Comparison of ENCODE assay signal across 17 cellular contexts in the genomic region with DNA sequence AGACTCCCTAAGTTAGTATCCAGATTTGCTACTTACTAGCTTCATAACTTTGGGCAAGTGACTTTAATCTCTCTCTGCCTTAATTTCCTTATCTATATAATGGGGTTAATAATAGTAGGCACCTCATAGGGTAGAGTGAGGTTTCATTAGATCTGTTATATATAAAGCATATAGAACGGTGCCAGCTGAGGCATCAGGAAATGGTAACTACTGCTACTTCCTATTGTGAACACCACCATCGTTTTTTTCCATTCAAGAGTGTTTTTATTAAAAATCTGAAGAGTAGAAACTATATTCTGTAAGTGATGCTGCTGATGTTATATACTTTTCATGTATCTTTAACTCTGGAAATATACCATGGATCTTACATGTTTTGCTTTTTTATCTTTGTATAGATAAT. TPM values are rescaled to one million over a fixed set of nuclear protein-coding genes. Genes with fewer than 3 reads are reported as not detected.
DNase-seq lines count a peak whose midpoint lies in the region; ATAC-seq and TF ChIP-seq lines count a peak whose summit lies in the region.
"Had no signal": no experiment of that assay in that cellular context is flagged by ENCODE, and none has a peak within 500 bp of the region (broad histone marks: within the 10 kb centered on the region; RNA-seq: fewer than 3 reads in every experiment).

No MANE protein-coding gene starts in this region.

- WGBS in right cardiac atrium: 68% methylated on average over 2 of the region's 2 CpGs

- CTCF ChIA-PET in OCI-LY7 (lab: Charles Lee; ENCODE audit: unreplicated experiment): no interaction called here

- H3K79me2 ChIP-seq in OCI-LY7 (ENCODE audit: insufficient read depth, low read depth, low read length): no peaks in the 10 kb centered on the region

- no peak for DNase-seq in cardiac muscle cell (ENCODE audit: low read depth in 1 of 2, low spot score in 1 of 2)
- DNase-seq in right cardiac atrium: no peak
- DNase-seq in OCI-LY7 (ENCODE audit: low spot score): peak; percentile 3
- DNase-seq in chondrocyte (ENCODE audit: low spot score): no peak
- DNase-seq in kidney glomerular epithelial cell (lab: John Stamatoyannopoulos, UW): no peak
- DNase-seq in C1 segment of cervical spinal cord (lab: John Stamatoyannopoulos, UW): no peak
- DNase-seq: Calu3, left lung, NCI-H1105 treated with DMSO at 0.1 percent for 48 hours, NCI-H510A, occipital lobe, retina, SHP77, tibial artery had no signal

- H4K20me1 ChIP-seq in OCI-LY7 (ENCODE audit: insufficient read depth, low read length): no peaks in the 10 kb centered on the region

- no peak overlapping the region for H2AFZ ChIP-seq in OCI-LY7 (ENCODE audit: low read length)
- H2AFZ ChIP-seq: GM23338 had no signal

- TF ChIP-seq CTCF in cardiac muscle cell (IDR thresholded peaks at IDR 0.05; ENCODE audit: low read depth, low read length): no peak
- no peak for TF ChIP-seq CTCF in OCI-LY7 (conservative IDR thresholded peaks at IDR 0.05; ENCODE audit: low read length)
- TF ChIP-seq CTCF in chondrocyte (IDR thresholded peaks at IDR 0.05): no peak

- no peaks in the 10 kb centered on the region for H3K9me3 Mint-ChIP-seq in chondrocyte (ENCODE audit: low read depth)
- H3K9me3 Mint-ChIP-seq: GM23338 had no signal

- no peaks in the 10 kb centered on the region for H3K9me3 ChIP-seq in cardiac muscle cell (ENCODE audit: low read depth)
- H3K9me3 ChIP-seq in right cardiac atrium (ENCODE audit: control insufficient read depth, low read length): no peaks in the 10 kb centered on the region
- H3K9me3 ChIP-seq in OCI-LY7 (ENCODE audit: low read length): no peaks in the 10 kb centered on the region
- H3K9me3 ChIP-seq: left lung, tibial artery had no signal

- H3K36me3 ChIP-seq in cardiac muscle cell: peaks cover 19% of the 10 kb centered on the region
- H3K36me3 ChIP-seq in OCI-LY7 (ENCODE audit: insufficient read depth, low read length): peaks cover 4% of the 10 kb centered on the region; the same call in 1 of the 2 replicates

- H3K27ac ChIP-seq in cardiac muscle cell (peak overlapping the region; percentile 35), right cardiac atrium (ENCODE audit: low read length) (no peak overlapping the region), OCI-LY7 (ENCODE audit: low read depth, low read length, poor library complexity, severe bottlenecking) (peak overlapping the region; percentile 28)
- H3K27ac ChIP-seq: left lung, tibial artery, VCaP had no signal

- ATAC-seq in right cardiac atrium (no peak), GM18520 (IDR thresholded peaks at IDR 0.05; ENCODE audit: unreplicated experiment) (no peak)
- ATAC-seq: GM23338, left lung had no signal

- peak overlapping the region; percentile 82 for H3K27ac Mint-ChIP-seq in chondrocyte (ENCODE audit: unreplicated experiment)
- H3K27ac Mint-ChIP-seq: GM23338 had no signal

- peaks cover 14% of the 10 kb centered on the region for H3K4me1 Mint-ChIP-seq in chondrocyte (ENCODE audit: low read depth)

- peak overlapping the region; percentile 53 for H3K4me2 ChIP-seq in OCI-LY7 (ENCODE audit: low read length)
- H3K4me2 ChIP-seq: GM23338 had no signal

- no peak overlapping the region for H3K4me3 Mint-ChIP-seq in chondrocyte (ENCODE audit: unreplicated experiment)
- H3K4me3 Mint-ChIP-seq: GM23338 had no signal

- H3K27me3 Mint-ChIP-seq in chondrocyte (ENCODE audit: low read depth): no peaks in the 10 kb centered on the region

- POLR2A ChIA-PET in OCI-LY7 (lab: Charles Lee): no interaction called here

- H3K4me3 ChIP-seq in cardiac muscle cell: no peak overlapping the region
- H3K4me3 ChIP-seq in right cardiac atrium (ENCODE audit: low read length): no peak overlapping the region
- H3K4me3 ChIP-seq in OCI-LY7 (ENCODE audit: low read depth, low read length, poor library complexity, severe bottlenecking): no peak overlapping the region
- H3K4me3 ChIP-seq: GM23338, left lung, tibial artery had no signal

- intact Hi-C loops in right cardiac atrium (cut with DNase I): no loop called here
- intact Hi-C loops in OCI-LY7 (cut with micrococcal nuclease; ENCODE audit: unreplicated experiment): no loop called here

- no peaks in the 10 kb centered on the region for H3K9me2 ChIP-seq in OCI-LY7 (ENCODE audit: insufficient read depth, low read length)

- no TSS peak for BruUV-seq in OCI-LY7 (replicated peaks; lab: Mats Ljungman, UMichigan)

- no peaks in the 10 kb centered on the region for H3K27me3 ChIP-seq in cardiac muscle cell
- no peaks in the 10 kb centered on the region for H3K27me3 ChIP-seq in right cardiac atrium (ENCODE audit: control insufficient read depth, insufficient read depth)
- H3K27me3 ChIP-seq: left lung, tibial artery had no signal

- H3K36me3 Mint-ChIP-seq in chondrocyte (ENCODE audit: low read depth): peaks cover 13% of the 10 kb centered on the region

- H3K4me1 ChIP-seq in cardiac muscle cell (ENCODE audit: low read depth): peaks cover 7% of the 10 kb centered on the region
- H3K4me1 ChIP-seq in right cardiac atrium (ENCODE audit: control insufficient read depth, insufficient read depth, low read length): no peaks in the 10 kb centered on the region
- peaks cover 29% of the 10 kb centered on the region for H3K4me1 ChIP-seq in OCI-LY7 (ENCODE audit: insufficient read depth, low read length, poor library complexity, severe bottlenecking)
- H3K4me1 ChIP-seq: tibial artery had no signal

RNA-seq across cellular contexts. Expression of gene MALT1, which starts 44.3 kb away (rescaled TPM):
- total RNA-seq in cardiac muscle cell: 38.9 and 51.8 TPM in 2 replicates
- 33.6 and 36.6 TPM in 2 replicates for polyA plus RNA-seq in cardiac muscle cell
- total RNA-seq in right cardiac atrium: 10 to 100 TPM in 1 of 4 donors, 1 to 10 TPM in 3; 8.0 to 11.1 (median 9.7) TPM
- 4.7 TPM for polyA plus RNA-seq in right cardiac atrium
- 14.4 and 15.5 TPM in 2 replicates for total RNA-seq in OCI-LY7 (2014; rRNA removed; shearing (Covaris generic))
- 18.5 and 20.4 TPM in 2 replicates for total RNA-seq in OCI-LY7 (2022)
- 15.9 to 23.3 TPM (median 17.4 TPM) in 3 replicates for total RNA-seq in chondrocyte
